In genomic region chr10:122877264-122877663, GRCh38 we compare ENCODE assay signal across 1 cellular context.
TF ChIP-seq lines count a peak whose summit lies in the region.

No MANE protein-coding gene starts in this region.

TF ChIP-seq in HepG2, 621 proteins besides CTCF, POLR2A, EP300 and RAD21:
- TF ChIP-seq ZNF7 (CRISPR knock-in tag; IDR thresholded peaks at IDR 0.05) = no peak
- TF ChIP-seq SIN3B (IDR thresholded peaks at IDR 0.05; ENCODE audit: low read length) = no peak
- no peak for TF ChIP-seq BCLAF1 (IDR thresholded peaks at IDR 0.05)
- TF ChIP-seq ZNF616 (CRISPR knock-in tag; IDR thresholded peaks at IDR 0.05; ENCODE audit: low read depth) = no peak
- TF ChIP-seq NAIF1 (CRISPR knock-in tag; IDR thresholded peaks at IDR 0.05; ENCODE audit: borderline replicate concordance) = no peak
- no peak for TF ChIP-seq RFX3 (CRISPR knock-in tag; IDR thresholded peaks at IDR 0.05)
- no peak for TF ChIP-seq MXD3 (CRISPR knock-in tag; IDR thresholded peaks at IDR 0.05)
- no peak for TF ChIP-seq ZGPAT (CRISPR knock-in tag; IDR thresholded peaks at IDR 0.05)
- no peak for TF ChIP-seq RBM22 (optimal IDR thresholded peaks at IDR 0.05; ENCODE audit: low read length)
- TF ChIP-seq MXD4 (CRISPR knock-in tag; IDR thresholded peaks at IDR 0.05) = no peak
- no peak for TF ChIP-seq MLLT10 (CRISPR knock-in tag; IDR thresholded peaks at IDR 0.05)
- no peak for TF ChIP-seq PTBP1 (IDR thresholded peaks at IDR 0.05; ENCODE audit: low read depth, low read length, poor library complexity, severe bottlenecking)
- TF ChIP-seq FOXO1 (CRISPR knock-in tag; IDR thresholded peaks at IDR 0.05) = no peak
- no peak for TF ChIP-seq FOXP1 (IDR thresholded peaks at IDR 0.05)
- no peak for TF ChIP-seq FOXP1 (CRISPR knock-in tag; IDR thresholded peaks at IDR 0.05)
- TF ChIP-seq ZNF570 (CRISPR knock-in tag; IDR thresholded peaks at IDR 0.05; ENCODE audit: borderline replicate concordance) = no peak
